Comparison of ENCODE assay signal across 2 cellular contexts in the genomic region with DNA sequence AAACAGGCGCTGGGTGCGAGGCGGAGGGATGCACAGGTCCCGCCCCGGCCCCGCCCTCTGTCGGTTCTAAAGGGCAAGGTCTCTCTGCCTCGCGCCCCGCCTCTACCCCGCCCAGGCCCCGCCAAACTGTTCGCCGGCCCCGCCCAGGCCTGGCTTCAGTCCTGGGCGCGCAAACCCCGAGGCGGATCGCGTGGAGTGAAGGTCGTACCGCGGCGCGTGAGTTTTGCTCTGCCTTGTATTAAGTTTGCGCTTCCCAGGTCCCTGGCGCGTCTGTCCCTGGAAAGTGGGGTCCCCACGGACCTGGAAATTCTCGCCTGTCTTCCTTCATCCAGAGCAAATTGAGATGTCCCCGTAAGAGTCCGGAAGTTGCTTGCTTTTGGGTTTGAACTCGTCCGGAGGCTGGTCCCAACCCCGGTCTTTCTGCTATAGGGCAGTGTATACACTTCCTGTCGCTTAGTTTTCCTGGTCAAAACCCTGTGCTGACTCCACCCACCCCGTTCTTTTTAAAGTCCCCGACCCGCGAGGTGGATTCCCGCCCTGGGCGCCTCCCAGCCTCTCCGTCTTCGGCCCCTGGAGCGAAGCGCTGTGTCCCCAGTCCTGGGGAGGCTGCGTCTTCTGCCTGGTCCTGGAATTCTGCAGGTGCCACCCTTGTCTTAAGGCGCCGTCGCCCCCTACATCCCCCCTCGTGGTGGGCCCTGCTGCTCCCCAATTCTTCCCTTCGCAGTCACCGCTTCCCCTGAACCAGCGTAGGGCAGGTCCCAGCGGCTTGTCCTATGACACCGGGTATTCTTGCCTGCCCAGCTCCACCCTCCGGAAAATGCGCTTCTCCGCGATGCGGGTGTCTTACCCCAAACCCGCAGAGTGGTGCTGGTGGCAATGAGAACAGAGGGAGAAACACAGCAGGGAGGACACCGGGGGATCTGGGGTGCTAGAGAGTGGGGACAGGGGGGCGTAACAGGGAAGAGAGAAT.
TF ChIP-seq lines count a peak whose summit lies in the region.

No MANE protein-coding gene starts in this region.

TF ChIP-seq in liver, 16 proteins besides CTCF, POLR2A, EP300 and RAD21:
- TF ChIP-seq EGR1 (IDR thresholded peaks at IDR 0.05; ENCODE audit: low read depth in 2 of 2) (no peak), SP1 (IDR thresholded peaks at IDR 0.05) (peak; percentile 30)

TF ChIP-seq in HepG2, 621 proteins besides CTCF, POLR2A, EP300 and RAD21:
- TF ChIP-seq ZSCAN12 (CRISPR knock-in tag; IDR thresholded peaks at IDR 0.05) (no peak), FOXC1 (CRISPR knock-in tag; IDR thresholded peaks at IDR 0.05; ENCODE audit: borderline replicate concordance) (no peak), SRF (IDR thresholded peaks at IDR 0.05; ENCODE audit: low read depth, low read length) (no peak), FLYWCH1 (CRISPR knock-in tag; IDR thresholded peaks at IDR 0.05) (no peak), ZNF207 (IDR thresholded peaks at IDR 0.05; ENCODE audit: borderline replicate concordance) (no peak), CCDC6 (CRISPR knock-in tag; IDR thresholded peaks at IDR 0.05) (no peak), ZNF543 (CRISPR knock-in tag; IDR thresholded peaks at IDR 0.05) (no peak), ZNF75D (CRISPR knock-in tag; IDR thresholded peaks at IDR 0.05; ENCODE audit: borderline replicate concordance) (no peak), NFYB (CRISPR knock-in tag; IDR thresholded peaks at IDR 0.05) (no peak)
- TF ChIP-seq, protein P1, sequence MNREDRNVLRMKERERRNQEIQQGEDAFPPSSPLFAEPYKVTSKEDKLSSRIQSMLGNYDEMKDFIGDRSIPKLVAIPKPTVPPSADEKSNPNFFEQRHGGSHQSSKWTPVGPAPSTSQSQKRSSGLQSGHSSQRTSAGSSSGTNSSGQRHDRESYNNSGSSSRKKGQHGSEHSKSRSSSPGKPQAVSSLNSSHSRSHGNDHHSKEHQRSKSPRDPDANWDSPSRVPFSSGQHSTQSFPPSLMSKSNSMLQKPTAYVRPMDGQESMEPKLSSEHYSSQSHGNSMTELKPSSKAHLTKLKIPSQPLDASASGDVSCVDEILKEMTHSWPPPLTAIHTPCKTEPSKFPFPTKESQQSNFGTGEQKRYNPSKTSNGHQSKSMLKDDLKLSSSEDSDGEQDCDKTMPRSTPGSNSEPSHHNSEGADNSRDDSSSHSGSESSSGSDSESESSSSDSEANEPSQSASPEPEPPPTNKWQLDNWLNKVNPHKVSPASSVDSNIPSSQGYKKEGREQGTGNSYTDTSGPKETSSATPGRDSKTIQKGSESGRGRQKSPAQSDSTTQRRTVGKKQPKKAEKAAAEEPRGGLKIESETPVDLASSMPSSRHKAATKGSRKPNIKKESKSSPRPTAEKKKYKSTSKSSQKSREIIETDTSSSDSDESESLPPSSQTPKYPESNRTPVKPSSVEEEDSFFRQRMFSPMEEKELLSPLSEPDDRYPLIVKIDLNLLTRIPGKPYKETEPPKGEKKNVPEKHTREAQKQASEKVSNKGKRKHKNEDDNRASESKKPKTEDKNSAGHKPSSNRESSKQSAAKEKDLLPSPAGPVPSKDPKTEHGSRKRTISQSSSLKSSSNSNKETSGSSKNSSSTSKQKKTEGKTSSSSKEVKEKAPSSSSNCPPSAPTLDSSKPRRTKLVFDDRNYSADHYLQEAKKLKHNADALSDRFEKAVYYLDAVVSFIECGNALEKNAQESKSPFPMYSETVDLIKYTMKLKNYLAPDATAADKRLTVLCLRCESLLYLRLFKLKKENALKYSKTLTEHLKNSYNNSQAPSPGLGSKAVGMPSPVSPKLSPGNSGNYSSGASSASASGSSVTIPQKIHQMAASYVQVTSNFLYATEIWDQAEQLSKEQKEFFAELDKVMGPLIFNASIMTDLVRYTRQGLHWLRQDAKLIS (CRISPR knock-in tag; IDR thresholded peaks at IDR 0.05): no peak
- TF ChIP-seq, protein P2, sequence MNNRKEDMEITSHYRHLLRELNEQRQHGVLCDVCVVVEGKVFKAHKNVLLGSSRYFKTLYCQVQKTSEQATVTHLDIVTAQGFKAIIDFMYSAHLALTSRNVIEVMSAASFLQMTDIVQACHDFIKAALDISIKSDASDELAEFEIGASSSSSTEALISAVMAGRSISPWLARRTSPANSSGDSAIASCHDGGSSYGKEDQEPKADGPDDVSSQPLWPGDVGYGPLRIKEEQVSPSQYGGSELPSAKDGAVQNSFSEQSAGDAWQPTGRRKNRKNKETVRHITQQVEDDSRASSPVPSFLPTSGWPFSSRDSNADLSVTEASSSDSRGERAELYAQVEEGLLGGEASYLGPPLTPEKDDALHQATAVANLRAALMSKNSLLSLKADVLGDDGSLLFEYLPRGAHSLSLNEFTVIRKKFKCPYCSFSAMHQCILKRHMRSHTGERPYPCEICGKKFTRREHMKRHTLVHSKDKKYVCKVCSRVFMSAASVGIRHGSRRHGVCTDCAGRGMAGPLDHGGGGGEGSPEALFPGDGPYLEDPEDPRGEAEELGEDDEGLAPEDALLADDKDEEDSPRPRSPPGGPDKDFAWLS (CRISPR knock-in tag; IDR thresholded peaks at IDR 0.05; ENCODE audit: borderline replicate concordance): no peak
- TF ChIP-seq, protein P3, sequence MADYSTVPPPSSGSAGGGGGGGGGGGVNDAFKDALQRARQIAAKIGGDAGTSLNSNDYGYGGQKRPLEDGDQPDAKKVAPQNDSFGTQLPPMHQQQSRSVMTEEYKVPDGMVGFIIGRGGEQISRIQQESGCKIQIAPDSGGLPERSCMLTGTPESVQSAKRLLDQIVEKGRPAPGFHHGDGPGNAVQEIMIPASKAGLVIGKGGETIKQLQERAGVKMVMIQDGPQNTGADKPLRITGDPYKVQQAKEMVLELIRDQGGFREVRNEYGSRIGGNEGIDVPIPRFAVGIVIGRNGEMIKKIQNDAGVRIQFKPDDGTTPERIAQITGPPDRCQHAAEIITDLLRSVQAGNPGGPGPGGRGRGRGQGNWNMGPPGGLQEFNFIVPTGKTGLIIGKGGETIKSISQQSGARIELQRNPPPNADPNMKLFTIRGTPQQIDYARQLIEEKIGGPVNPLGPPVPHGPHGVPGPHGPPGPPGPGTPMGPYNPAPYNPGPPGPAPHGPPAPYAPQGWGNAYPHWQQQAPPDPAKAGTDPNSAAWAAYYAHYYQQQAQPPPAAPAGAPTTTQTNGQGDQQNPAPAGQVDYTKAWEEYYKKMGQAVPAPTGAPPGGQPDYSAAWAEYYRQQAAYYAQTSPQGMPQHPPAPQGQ (CRISPR knock-in tag; IDR thresholded peaks at IDR 0.05; ENCODE audit: borderline replicate concordance): no peak
